ENCODE assay signal across 8 cellular contexts in the genomic region with DNA sequence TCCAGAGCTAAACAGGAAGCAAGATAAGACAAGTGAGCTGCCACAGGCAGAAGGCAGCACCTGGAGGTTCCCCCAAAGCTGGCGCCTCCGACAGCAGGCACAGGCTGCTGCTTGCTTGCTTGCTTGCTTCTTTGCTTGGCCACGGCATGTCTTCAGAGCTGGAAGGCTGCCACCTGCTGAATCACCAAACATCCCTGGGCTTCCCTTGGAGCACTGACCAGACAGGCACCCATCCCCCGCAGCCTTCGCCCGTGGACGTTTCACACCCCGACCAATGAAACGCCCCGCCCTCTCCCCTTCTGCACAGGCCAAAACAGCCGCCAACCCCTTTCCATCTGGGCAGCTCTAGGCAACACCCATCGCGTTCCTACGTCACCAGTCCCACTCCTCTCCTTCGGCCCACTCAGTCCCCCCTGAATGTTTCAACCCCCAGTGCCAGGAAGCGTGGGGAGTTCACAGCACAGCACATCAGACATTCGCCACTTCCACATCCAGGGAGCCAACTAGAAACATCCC. TPM values are rescaled to one million over a fixed set of nuclear protein-coding genes. Genes with fewer than 3 reads are reported as not detected.
DNase-seq lines count a peak whose midpoint lies in the region; ATAC-seq, FAIRE-seq and TF ChIP-seq lines count a peak whose summit lies in the region.

No MANE protein-coding gene starts in this region.

- H3K4me1 ChIP-seq in neuron (ENCODE audit: insufficient read depth, low read length) = peaks cover 14% of the 10 kb centered on the region
- H3K4me1 ChIP-seq in thoracic aorta (ENCODE audit: control insufficient read depth in 1 of 2, low read depth in 2 of 2) = peaks cover 8 to 22% of the 10 kb centered on the region in 2 donors

- TF ChIP-seq CTCF in RWPE1 (conservative IDR thresholded peaks at IDR 0.05; ENCODE audit: low read depth) (no peak), thoracic aorta (IDR thresholded peaks at IDR 0.05) (no peak)

- FAIRE-seq in HTR-8/SVneo (lab: Jason Lieb, UNC) (peak; percentile 28), frontal cortex (lab: Jason Lieb, UNC) (no peak)

- H3K36me3 ChIP-seq in neuron (ENCODE audit: insufficient read depth, low read length) = no peaks in the 10 kb centered on the region
- H3K36me3 ChIP-seq in thoracic aorta = no peaks in the 10 kb centered on the region

- DNase-seq in DMS 273 (lab: John Stamatoyannopoulos, UW; ENCODE audit: unreplicated experiment) (peak; percentile 91), HTR-8/SVneo (ENCODE audit: insufficient read length, low spot score) (peak; percentile 82), RWPE1 (ENCODE audit: low spot score) (peak; percentile 90), frontal cortex (ENCODE audit: low spot score in 2 of 2) (peak; percentile 68 to 80), thoracic aorta (ENCODE audit: low spot score) (peak; percentile 98)
- DNase-seq in activated naive CD4-positive, alpha-beta T cell treated with Interleukin-2 at 50 U/mL for 16 hours = peak; percentile 62

- CTCF ChIA-PET in RWPE1 (lab: Yijun Ruan, JAX) = interaction anchor here (0.6 to 1.1 kb wide), 3 partner anchors 32 to 125 kb away, joined by 3 read pairs; no protein-coding TSS in a partner anchor

- H3K9me3 ChIP-seq in neuron (ENCODE audit: low read length) = no peaks in the 10 kb centered on the region
- H3K9me3 ChIP-seq in thoracic aorta = no peaks in the 10 kb centered on the region

- H3K4me3 ChIP-seq in neuron (ENCODE audit: low read length) (peak overlapping the region; percentile 77), thoracic aorta (peak overlapping the region; percentile 93)

- peak overlapping the region; percentile 95 for H2AFZ ChIP-seq in neuron (ENCODE audit: low read depth, low read length)

- POLR2A ChIA-PET in RWPE1 (lab: Yijun Ruan, JAX; ENCODE audit: low non-redundant PET) = interaction anchor here (1.1 kb wide), 1 partner anchor 17 kb away, joined by 4 read pairs; no protein-coding TSS in a partner anchor

- H3K27ac ChIP-seq in RWPE1 (peak overlapping the region; percentile 98), thoracic aorta (peak overlapping the region; percentile 92 to 100)

- ATAC-seq in GM21381 (IDR thresholded peaks at IDR 0.05; ENCODE audit: unreplicated experiment) (peak; percentile 26), thoracic aorta (ENCODE audit: insufficient number of reproducible peaks, low FRiP score, low read depth) (no peak)

- H3K27me3 ChIP-seq in neuron (ENCODE audit: insufficient read depth, low read length) (no peaks in the 10 kb centered on the region), thoracic aorta (replicated peaks; ENCODE audit: insufficient read depth) (no peaks in the 10 kb centered on the region)

RNA-seq across cellular contexts. Expression of gene SGMS1, which starts 1.7 kb away (rescaled TPM):
- total RNA-seq in frontal cortex (35.1 TPM), thoracic aorta (10 to 100 TPM; 60.5 to 92.3 TPM)
